Comparison of ENCODE assay signal across 6 cellular contexts in genomic region chr1:212759683-212760082, GRCh38.
"Had no signal": no experiment of that assay in that cellular context is flagged by ENCODE, and none has a peak within 500 bp of the region (broad histone marks: within the 10 kb centered on the region; RNA-seq: fewer than 3 reads in every experiment).

No MANE protein-coding gene starts in this region.

- H3K9me3 ChIP-seq: pancreas, sigmoid colon, spleen had no signal

- H3K4me1 ChIP-seq: pancreas had no signal

- FAIRE-seq: colon, islet of Langerhans, pancreas had no signal

- H3K36me3 ChIP-seq: pancreas had no signal

- DNase-seq: naive B cell, sigmoid colon had no signal

- H3K27ac ChIP-seq: pancreas, sigmoid colon, spleen had no signal

- H3K4me3 ChIP-seq: pancreas, sigmoid colon, spleen had no signal

- H3K27me3 ChIP-seq: pancreas, sigmoid colon, spleen had no signal
